Comparison of ENCODE assay signal across 30 cellular contexts in genomic region chr16:86930001-86930400, GRCh38.
DNase-seq lines count a peak whose midpoint lies in the region; ATAC-seq and TF ChIP-seq lines count a peak whose summit lies in the region.
"Had no signal": no experiment of that assay in that cellular context is flagged by ENCODE, and none has a peak within 500 bp of the region (broad histone marks: within the 10 kb centered on the region; RNA-seq: fewer than 3 reads in every experiment).

No MANE protein-coding gene starts in this region.

- intact Hi-C loops in tibial artery (cut with DNase I; ENCODE audit: low total_unique reads): no loop called here

- H3K27ac ChIP-seq in RWPE1: peak overlapping the region; percentile 70; the same call in 1 of the 2 replicates
- H3K27ac ChIP-seq in tibial artery: no peak overlapping the region
- H3K27ac ChIP-seq: colonic mucosa, foreskin keratinocyte, skin epidermis, suprapubic skin had no signal

- H3K4me3 Mint-ChIP-seq in endothelial cell (ENCODE audit: unreplicated experiment) (no peak overlapping the region), nephron (no peak overlapping the region)
- H3K4me3 Mint-ChIP-seq: activated CD8-positive, alpha-beta T cell treated with anti-CD3 and anti-CD28 coated beads, Interleukin-2, amount 10 ng/mL, durations not matched to agents 7 days and 5 days; activated naive CD8-positive, alpha-beta T cell; B cell; effector memory CD8-positive, alpha-beta T cell; natural killer cell had no signal

- no peak for TF ChIP-seq CTCF in RWPE1 (conservative IDR thresholded peaks at IDR 0.05; ENCODE audit: low read depth)
- TF ChIP-seq CTCF in endothelial cell (IDR thresholded peaks at IDR 0.05; ENCODE audit: unreplicated experiment): no peak
- TF ChIP-seq CTCF in nephron (IDR thresholded peaks at IDR 0.05; ENCODE audit: unreplicated experiment in 3 of 3): no peak
- no peak for TF ChIP-seq CTCF in tibial artery (IDR thresholded peaks at IDR 0.05)

- no peak overlapping the region for H3K4me3 ChIP-seq in tibial artery
- H3K4me3 ChIP-seq: cardiac muscle cell, colonic mucosa, HAP-1, skin epidermis, suprapubic skin had no signal

- POLR2A ChIA-PET in RWPE1 (lab: Yijun Ruan, JAX; ENCODE audit: low non-redundant PET): no interaction called here

- CTCF ChIA-PET in RWPE1 (lab: Yijun Ruan, JAX): no interaction called here

- H3K27me3 ChIP-seq in tibial artery: no peaks in the 10 kb centered on the region
- H3K27me3 ChIP-seq: cardiac muscle cell, foreskin keratinocyte had no signal

- H3K4me1 Mint-ChIP-seq in endothelial cell (ENCODE audit: unreplicated experiment) (peaks cover 35% of the 10 kb centered on the region), nephron (peaks cover 46% of the 10 kb centered on the region)
- H3K4me1 Mint-ChIP-seq: B cell had no signal

- H3K9me3 ChIP-seq in tibial artery: no peaks in the 10 kb centered on the region
- H3K9me3 ChIP-seq: colonic mucosa, HAP-1, suprapubic skin had no signal

- H3K9me3 Mint-ChIP-seq in endothelial cell (ENCODE audit: unreplicated experiment) (no peaks in the 10 kb centered on the region), nephron (no peaks in the 10 kb centered on the region)
- H3K9me3 Mint-ChIP-seq: activated T-helper 2 cell treated with anti-CD3 and anti-CD28 coated beads, Interferon-gamma antibody, Interleukin-2, Interleukin-4, amounts not matched to agents 10 μg/mL and 5 μg/mL and 100 μg/mL, durations not matched to agents 14 hours and 24 hours and 36 hours; effector memory CD8-positive, alpha-beta T cell; natural killer cell had no signal

- no peaks in the 10 kb centered on the region for H3K36me3 Mint-ChIP-seq in endothelial cell (ENCODE audit: low read depth, unreplicated experiment)
- no peaks in the 10 kb centered on the region for H3K36me3 Mint-ChIP-seq in nephron (ENCODE audit: low read depth)
- H3K36me3 Mint-ChIP-seq: activated naive CD8-positive, alpha-beta T cell; natural killer cell had no signal

- H3K4me1 ChIP-seq in tibial artery: peaks cover 0 to 29% (median 21%) of the 10 kb centered on the region in 4 donors
- H3K4me1 ChIP-seq: colonic mucosa, foreskin keratinocyte, HAP-1 had no signal

- H3K27ac Mint-ChIP-seq in endothelial cell (ENCODE audit: unreplicated experiment): peak overlapping the region; percentile 93
- peak overlapping the region in 2 of 3 experiments; percentile 73 for H3K27ac Mint-ChIP-seq in nephron
- H3K27ac Mint-ChIP-seq: activated CD8-positive, alpha-beta T cell treated with anti-CD3 and anti-CD28 coated beads, Interleukin-2, amount 10 ng/mL, durations not matched to agents 7 days and 5 days; activated naive CD8-positive, alpha-beta T cell; activated T-helper 2 cell treated with anti-CD3 and anti-CD28 coated beads, Interferon-gamma antibody, Interleukin-2, Interleukin-4, amounts not matched to agents 10 μg/mL and 5 μg/mL and 100 μg/mL, durations not matched to agents 14 hours and 24 hours and 36 hours; B cell; effector memory CD8-positive, alpha-beta T cell; natural killer cell had no signal

- peaks cover 3% of the 10 kb centered on the region for H3K27me3 Mint-ChIP-seq in endothelial cell (ENCODE audit: unreplicated experiment)
- H3K27me3 Mint-ChIP-seq in nephron (ENCODE audit: low read depth): peaks cover 21% of the 10 kb centered on the region

- DNase-seq in A172 (ENCODE audit: low spot score) (peak; percentile 76), RWPE1 (ENCODE audit: low spot score) (no peak), endothelial cell (ENCODE audit: low spot score) (no peak), NCI-H524 (lab: John Stamatoyannopoulos, UW) (no peak), tibial artery (no peak)
- DNase-seq in activated T-cell treated with anti-CD3 and anti-CD28 coated beads, Interleukin-2, amount 50 U/mL, for 48 hours: no peak
- DNase-seq: activated CD4-positive, alpha-beta T cell treated with anti-CD3 and anti-CD28 coated beads for 4 hours; activated CD8-positive, alpha-beta T cell treated with anti-CD3 and anti-CD28 coated beads, Interleukin-2, amount 10 ng/mL, durations not matched to agents 7 days and 5 days; colonic mucosa; effector memory CD8-positive, alpha-beta T cell; head of caudate nucleus; Kasumi-1; kidney; natural killer cell; NCI-H1436 treated with DMSO at 0.1 percent for 48 hours; NCI-H345; NCI-H748 treated with DMSO at 0.1 percent for 48 hours; SHP77 treated with DMSO at 0.1 percent for 48 hours; stimulated activated naive CD4-positive, alpha-beta T cell; SW 1271 had no signal

- H3K36me3 ChIP-seq in tibial artery: no peaks in the 10 kb centered on the region
- H3K36me3 ChIP-seq: cardiac muscle cell, colonic mucosa, HAP-1, suprapubic skin had no signal

- ATAC-seq in HG03175 (IDR thresholded peaks at IDR 0.05; ENCODE audit: unreplicated experiment): no peak
- ATAC-seq: activated CD8-positive, alpha-beta T cell treated with anti-CD3 and anti-CD28 coated beads, Interleukin-2, amount 10 ng/mL, durations not matched to agents 7 days and 5 days; effector memory CD8-positive, alpha-beta T cell; natural killer cell had no signal
